In genomic region chr3:119810018-119810435, GRCh38 we compare ENCODE assay signal across 8 cellular contexts. TPM values are rescaled to one million over a fixed set of nuclear protein-coding genes. Genes with fewer than 3 reads are reported as not detected.
DNase-seq lines count a peak whose midpoint lies in the region; ATAC-seq and TF ChIP-seq lines count a peak whose summit lies in the region.

No MANE protein-coding gene starts in this region.

- H3K27ac ChIP-seq in SJSA1: no peak overlapping the region
- H3K27ac ChIP-seq in adrenal gland: no peak overlapping the region

- no peaks in the 10 kb centered on the region for H3K9me3 ChIP-seq in SJSA1 (replicated peaks)
- H3K9me3 ChIP-seq in adrenal gland (replicated peaks in 1 of 3): no peaks in the 10 kb centered on the region

- H3K4me3 ChIP-seq in SJSA1: 0 out of 2 replicates have a peak overlapping the region, but pooled peaks have one; percentile 11
- H3K4me3 ChIP-seq in adrenal gland: peak overlapping the region in 2 of 4 donors; percentile 32 to 71

- H3K36me3 ChIP-seq in SJSA1 (no peaks in the 10 kb centered on the region), adrenal gland (replicated peaks in 1 of 2) (no peaks in the 10 kb centered on the region)

- intact Hi-C loops in adrenal gland (cut with DNase I) (no loop called here), left colon (cut with DNase I, micrococcal nuclease) (no loop called here)

- peaks cover 5% of the 10 kb centered on the region for H3K4me1 ChIP-seq in SJSA1 (replicated peaks)
- peaks cover 6% of the 10 kb centered on the region in 2 donors for H3K4me1 ChIP-seq in adrenal gland (replicated peaks in 1 of 2)

- ATAC-seq in GM18508 (IDR thresholded peaks at IDR 0.05; ENCODE audit: insufficient read depth, unreplicated experiment): peak; percentile 71
- ATAC-seq in HG02798 (IDR thresholded peaks at IDR 0.05; ENCODE audit: poor library complexity, unreplicated experiment): peak; percentile 87
- peak; percentile 52 for ATAC-seq in left colon

- no peaks in the 10 kb centered on the region for H3K27me3 ChIP-seq in SJSA1 (replicated peaks)
- H3K27me3 ChIP-seq in adrenal gland: no peaks in the 10 kb centered on the region

- DNase-seq in SJSA1 (ENCODE audit: low read depth in 1 of 2, low spot score in 2 of 2) (no peak), adrenal gland (peak; percentile 32 to 54 (median 42)), left colon (peak in 1 of 2 donors; percentile 41), NCI-H146 treated with DMSO at 0.1 percent for 48 hours (lab: John Stamatoyannopoulos, UW; ENCODE audit: unreplicated experiment) (no peak), hippocampal formation (lab: John Stamatoyannopoulos, UW) (no peak)
- peak; percentile 17 for DNase-seq in stimulated activated CD8-positive, alpha-beta memory T cell treated with anti-CD3 and anti-CD28 coated beads, Interleukin-15, amount 100 ng/mL, for 24 hours (ENCODE audit: low read depth)

- TF ChIP-seq CTCF in adrenal gland (IDR thresholded peaks at IDR 0.05): peak in 2 of 6 experiments; percentile 24 to 31

- TF ChIP-seq POLR2A in adrenal gland (IDR thresholded peaks at IDR 0.05): no peak

- WGBS in adrenal gland, 4 donors: 0 to 2% (median 2%) methylated on average over 9 to 33 of the region's 33 CpGs

RNA-seq across cellular contexts. Expression of gene NR1I2, which starts 28.1 kb away (rescaled TPM):
- 0.08 TPM in 1 of 2 replicates, not detected in the other for total RNA-seq in SJSA1 (2014; rRNA removed; shearing (Covaris generic))
- total RNA-seq in adrenal gland (under 1 TPM in 6 of 8 donors, not detected in 2; 0.14 to 0.91 (median 0.48) TPM), left colon (10 to 100 TPM; 71.2 to 90.8 TPM)
- polyA plus RNA-seq in adrenal gland: under 1 TPM; 0.16 to 0.32 (median 0.27) TPM

Comparison
In these comparisons a context has a peak if more than half of its experiments do, and no peak if none do; other contexts are left out.
1. DNase-seq: peak in adrenal gland (7 of 7) and stimulated activated CD8-positive, alpha-beta memory T cell treated with anti-CD3 and anti-CD28 coated beads, Interleukin-15, amount 100 ng/mL, for 24 hours (single experiment); none in SJSA1 (0 of 2), NCI-H146 treated with DMSO at 0.1 percent for 48 hours (single experiment) and hippocampal formation (0 of 2).
2. RNA of gene NR1I2, which starts 28.1 kb away (total RNA-seq): 71.2 to 90.8 TPM in left colon; 0.14 to 0.91 TPM in adrenal gland and 0.08 TPM in SJSA1; every median in the first group is over 10 times any median in the second.
3. Peak in every context shown above with its lines, with median percentiles within 50 percentile points of each other: ATAC-seq.